2 cellular contexts compared by ENCODE assay signal in the genomic region with DNA sequence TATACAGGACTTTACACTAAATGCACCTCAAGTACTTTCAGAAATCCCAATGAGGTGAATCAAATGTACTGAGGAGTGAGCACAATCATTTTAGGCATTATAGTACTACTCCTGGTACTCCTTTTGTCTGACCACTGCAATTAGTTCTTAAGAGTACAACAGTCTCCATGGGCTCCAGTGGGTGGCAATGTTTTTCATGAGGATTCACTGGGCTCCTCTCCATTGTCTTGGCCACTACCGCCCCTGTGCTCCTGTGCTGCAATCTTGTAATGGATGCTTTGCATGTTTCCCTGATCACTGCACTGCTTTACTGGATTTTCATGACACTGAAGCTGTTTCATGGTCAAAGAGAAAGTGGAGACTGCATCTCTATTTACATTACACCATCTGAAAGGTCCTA.
TF ChIP-seq lines count a peak whose summit lies in the region.

No MANE protein-coding gene starts in this region.

TF ChIP-seq in GM23338, 12 proteins besides CTCF, POLR2A, EP300 and RAD21 (continued from another document):
- TF ChIP-seq, protein P1, sequence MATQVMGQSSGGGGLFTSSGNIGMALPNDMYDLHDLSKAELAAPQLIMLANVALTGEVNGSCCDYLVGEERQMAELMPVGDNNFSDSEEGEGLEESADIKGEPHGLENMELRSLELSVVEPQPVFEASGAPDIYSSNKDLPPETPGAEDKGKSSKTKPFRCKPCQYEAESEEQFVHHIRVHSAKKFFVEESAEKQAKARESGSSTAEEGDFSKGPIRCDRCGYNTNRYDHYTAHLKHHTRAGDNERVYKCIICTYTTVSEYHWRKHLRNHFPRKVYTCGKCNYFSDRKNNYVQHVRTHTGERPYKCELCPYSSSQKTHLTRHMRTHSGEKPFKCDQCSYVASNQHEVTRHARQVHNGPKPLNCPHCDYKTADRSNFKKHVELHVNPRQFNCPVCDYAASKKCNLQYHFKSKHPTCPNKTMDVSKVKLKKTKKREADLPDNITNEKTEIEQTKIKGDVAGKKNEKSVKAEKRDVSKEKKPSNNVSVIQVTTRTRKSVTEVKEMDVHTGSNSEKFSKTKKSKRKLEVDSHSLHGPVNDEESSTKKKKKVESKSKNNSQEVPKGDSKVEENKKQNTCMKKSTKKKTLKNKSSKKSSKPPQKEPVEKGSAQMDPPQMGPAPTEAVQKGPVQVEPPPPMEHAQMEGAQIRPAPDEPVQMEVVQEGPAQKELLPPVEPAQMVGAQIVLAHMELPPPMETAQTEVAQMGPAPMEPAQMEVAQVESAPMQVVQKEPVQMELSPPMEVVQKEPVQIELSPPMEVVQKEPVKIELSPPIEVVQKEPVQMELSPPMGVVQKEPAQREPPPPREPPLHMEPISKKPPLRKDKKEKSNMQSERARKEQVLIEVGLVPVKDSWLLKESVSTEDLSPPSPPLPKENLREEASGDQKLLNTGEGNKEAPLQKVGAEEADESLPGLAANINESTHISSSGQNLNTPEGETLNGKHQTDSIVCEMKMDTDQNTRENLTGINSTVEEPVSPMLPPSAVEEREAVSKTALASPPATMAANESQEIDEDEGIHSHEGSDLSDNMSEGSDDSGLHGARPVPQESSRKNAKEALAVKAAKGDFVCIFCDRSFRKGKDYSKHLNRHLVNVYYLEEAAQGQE (IDR thresholded peaks at IDR 0.05; ENCODE audit: unreplicated experiment), result no peak
- TF ChIP-seq EZH2 (IDR thresholded peaks at IDR 0.05; ENCODE audit: low read depth, unreplicated experiment) (no peak), NANOG (IDR thresholded peaks at IDR 0.05; ENCODE audit: borderline replicate concordance) (no peak), ZNF114 (CRISPR knock-in tag; IDR thresholded peaks at IDR 0.05) (no peak), POLR2AphosphoS5 (IDR thresholded peaks at IDR 0.05; ENCODE audit: low read depth) (no peak), ZNF331 (CRISPR knock-in tag; IDR thresholded peaks at IDR 0.05; ENCODE audit: low read depth) (no peak), STAT1 (IDR thresholded peaks at IDR 0.05; ENCODE audit: unreplicated experiment) (no peak)
- TF ChIP-seq, protein P2, sequence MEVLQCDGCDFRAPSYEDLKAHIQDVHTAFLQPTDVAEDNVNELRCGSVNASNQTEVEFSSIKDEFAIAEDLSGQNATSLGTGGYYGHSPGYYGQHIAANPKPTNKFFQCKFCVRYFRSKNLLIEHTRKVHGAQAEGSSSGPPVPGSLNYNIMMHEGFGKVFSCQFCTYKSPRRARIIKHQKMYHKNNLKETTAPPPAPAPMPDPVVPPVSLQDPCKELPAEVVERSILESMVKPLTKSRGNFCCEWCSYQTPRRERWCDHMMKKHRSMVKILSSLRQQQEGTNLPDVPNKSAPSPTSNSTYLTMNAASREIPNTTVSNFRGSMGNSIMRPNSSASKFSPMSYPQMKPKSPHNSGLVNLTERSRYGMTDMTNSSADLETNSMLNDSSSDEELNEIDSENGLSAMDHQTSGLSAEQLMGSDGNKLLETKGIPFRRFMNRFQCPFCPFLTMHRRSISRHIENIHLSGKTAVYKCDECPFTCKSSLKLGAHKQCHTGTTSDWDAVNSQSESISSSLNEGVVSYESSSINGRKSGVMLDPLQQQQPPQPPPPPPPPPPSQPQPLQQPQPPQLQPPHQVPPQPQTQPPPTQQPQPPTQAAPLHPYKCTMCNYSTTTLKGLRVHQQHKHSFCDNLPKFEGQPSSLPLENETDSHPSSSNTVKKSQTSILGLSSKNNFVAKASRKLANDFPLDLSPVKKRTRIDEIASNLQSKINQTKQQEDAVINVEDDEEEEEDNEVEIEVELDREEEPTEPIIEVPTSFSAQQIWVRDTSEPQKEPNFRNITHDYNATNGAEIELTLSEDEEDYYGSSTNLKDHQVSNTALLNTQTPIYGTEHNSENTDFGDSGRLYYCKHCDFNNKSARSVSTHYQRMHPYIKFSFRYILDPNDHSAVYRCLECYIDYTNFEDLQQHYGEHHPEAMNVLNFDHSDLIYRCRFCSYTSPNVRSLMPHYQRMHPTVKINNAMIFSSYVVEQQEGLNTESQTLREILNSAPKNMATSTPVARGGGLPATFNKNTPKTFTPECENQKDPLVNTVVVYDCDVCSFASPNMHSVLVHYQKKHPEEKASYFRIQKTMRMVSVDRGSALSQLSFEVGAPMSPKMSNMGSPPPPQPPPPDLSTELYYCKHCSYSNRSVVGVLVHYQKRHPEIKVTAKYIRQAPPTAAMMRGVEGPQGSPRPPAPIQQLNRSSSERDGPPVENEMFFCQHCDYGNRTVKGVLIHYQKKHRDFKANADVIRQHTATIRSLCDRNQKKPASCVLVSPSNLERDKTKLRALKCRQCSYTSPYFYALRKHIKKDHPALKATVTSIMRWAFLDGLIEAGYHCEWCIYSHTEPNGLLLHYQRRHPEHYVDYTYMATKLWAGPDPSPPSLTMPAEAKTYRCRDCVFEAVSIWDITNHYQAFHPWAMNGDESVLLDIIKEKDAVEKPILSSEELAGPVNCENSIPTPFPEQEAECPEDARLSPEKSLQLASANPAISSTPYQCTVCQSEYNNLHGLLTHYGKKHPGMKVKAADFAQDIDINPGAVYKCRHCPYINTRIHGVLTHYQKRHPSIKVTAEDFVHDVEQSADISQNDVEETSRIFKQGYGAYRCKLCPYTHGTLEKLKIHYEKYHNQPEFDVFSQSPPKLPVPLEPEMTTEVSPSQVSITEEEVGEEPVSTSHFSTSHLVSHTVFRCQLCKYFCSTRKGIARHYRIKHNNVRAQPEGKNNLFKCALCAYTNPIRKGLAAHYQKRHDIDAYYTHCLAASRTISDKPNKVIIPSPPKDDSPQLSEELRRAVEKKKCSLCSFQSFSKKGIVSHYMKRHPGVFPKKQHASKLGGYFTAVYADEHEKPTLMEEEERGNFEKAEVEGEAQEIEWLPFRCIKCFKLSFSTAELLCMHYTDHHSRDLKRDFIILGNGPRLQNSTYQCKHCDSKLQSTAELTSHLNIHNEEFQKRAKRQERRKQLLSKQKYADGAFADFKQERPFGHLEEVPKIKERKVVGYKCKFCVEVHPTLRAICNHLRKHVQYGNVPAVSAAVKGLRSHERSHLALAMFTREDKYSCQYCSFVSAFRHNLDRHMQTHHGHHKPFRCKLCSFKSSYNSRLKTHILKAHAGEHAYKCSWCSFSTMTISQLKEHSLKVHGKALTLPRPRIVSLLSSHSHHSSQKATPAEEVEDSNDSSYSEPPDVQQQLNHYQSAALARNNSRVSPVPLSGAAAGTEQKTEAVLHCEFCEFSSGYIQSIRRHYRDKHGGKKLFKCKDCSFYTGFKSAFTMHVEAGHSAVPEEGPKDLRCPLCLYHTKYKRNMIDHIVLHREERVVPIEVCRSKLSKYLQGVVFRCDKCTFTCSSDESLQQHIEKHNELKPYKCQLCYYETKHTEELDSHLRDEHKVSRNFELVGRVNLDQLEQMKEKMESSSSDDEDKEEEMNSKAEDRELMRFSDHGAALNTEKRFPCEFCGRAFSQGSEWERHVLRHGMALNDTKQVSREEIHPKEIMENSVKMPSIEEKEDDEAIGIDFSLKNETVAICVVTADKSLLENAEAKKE (CRISPR knock-in tag; IDR thresholded peaks at IDR 0.05), result no peak

TF ChIP-seq in WTC11, 78 proteins besides CTCF, POLR2A, EP300 and RAD21 (continued from another document):
- TF ChIP-seq, protein P3, sequence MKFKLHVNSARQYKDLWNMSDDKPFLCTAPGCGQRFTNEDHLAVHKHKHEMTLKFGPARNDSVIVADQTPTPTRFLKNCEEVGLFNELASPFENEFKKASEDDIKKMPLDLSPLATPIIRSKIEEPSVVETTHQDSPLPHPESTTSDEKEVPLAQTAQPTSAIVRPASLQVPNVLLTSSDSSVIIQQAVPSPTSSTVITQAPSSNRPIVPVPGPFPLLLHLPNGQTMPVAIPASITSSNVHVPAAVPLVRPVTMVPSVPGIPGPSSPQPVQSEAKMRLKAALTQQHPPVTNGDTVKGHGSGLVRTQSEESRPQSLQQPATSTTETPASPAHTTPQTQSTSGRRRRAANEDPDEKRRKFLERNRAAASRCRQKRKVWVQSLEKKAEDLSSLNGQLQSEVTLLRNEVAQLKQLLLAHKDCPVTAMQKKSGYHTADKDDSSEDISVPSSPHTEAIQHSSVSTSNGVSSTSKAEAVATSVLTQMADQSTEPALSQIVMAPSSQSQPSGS (CRISPR knock-in tag; IDR thresholded peaks at IDR 0.05; ENCODE audit: borderline replicate concordance, low read depth), result no peak
- TF ChIP-seq, protein P4, sequence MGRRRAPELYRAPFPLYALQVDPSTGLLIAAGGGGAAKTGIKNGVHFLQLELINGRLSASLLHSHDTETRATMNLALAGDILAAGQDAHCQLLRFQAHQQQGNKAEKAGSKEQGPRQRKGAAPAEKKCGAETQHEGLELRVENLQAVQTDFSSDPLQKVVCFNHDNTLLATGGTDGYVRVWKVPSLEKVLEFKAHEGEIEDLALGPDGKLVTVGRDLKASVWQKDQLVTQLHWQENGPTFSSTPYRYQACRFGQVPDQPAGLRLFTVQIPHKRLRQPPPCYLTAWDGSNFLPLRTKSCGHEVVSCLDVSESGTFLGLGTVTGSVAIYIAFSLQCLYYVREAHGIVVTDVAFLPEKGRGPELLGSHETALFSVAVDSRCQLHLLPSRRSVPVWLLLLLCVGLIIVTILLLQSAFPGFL (CRISPR knock-in tag; IDR thresholded peaks at IDR 0.05; ENCODE audit: borderline replicate concordance), result no peak
- TF ChIP-seq, protein P5, sequence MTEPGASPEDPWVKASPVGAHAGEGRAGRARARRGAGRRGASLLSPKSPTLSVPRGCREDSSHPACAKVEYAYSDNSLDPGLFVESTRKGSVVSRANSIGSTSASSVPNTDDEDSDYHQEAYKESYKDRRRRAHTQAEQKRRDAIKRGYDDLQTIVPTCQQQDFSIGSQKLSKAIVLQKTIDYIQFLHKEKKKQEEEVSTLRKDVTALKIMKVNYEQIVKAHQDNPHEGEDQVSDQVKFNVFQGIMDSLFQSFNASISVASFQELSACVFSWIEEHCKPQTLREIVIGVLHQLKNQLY (CRISPR knock-in tag; IDR thresholded peaks at IDR 0.05), result no peak
- TF ChIP-seq FOXP1 (CRISPR knock-in tag; IDR thresholded peaks at IDR 0.05; ENCODE audit: borderline replicate concordance) (no peak), HMGA2 (CRISPR knock-in tag; IDR thresholded peaks at IDR 0.05) (no peak)
TF ChIP-seq in WTC11: peak in this region for 0.
